Comparison of ENCODE assay signal across 10 cellular contexts in the genomic region with DNA sequence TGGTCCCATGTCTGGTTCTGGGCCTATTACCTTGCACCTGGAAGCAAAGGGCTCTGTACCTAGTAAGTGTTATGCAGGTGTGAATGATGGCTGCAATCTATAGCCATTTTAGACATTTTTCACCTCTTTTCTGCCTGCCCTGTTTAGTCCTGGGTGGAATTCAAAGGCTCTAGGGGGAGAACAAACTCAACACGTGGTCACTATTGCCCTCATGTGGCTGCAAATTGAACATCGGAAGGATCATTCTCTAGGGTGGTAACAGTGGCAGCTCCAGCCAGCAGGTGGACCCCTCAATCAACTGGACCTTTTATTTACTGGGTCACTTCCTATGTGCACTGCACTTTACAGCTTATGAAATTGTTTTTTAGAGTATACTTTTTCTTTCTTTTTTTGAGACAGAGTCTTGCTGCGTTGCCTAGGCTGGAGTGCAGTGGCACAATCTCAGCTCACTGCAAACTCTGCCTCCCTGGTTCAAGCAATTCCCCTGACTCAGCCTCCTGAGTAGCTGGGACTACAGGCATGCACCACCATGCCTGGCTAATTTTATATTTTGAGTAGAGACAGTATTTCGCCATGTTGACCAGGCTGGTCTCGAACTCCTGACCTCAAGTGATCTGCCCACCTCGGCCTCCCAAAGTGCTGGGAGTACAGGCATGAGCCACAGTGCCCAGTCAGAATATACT. TPM values are rescaled to one million over a fixed set of nuclear protein-coding genes. Genes with fewer than 3 reads are reported as not detected.
DNase-seq lines count a peak whose midpoint lies in the region; ATAC-seq and TF ChIP-seq lines count a peak whose summit lies in the region.
"Not testable (repeated sequence)": the region's sequence is repeated elsewhere in the genome, so short reads cannot be mapped to it uniquely, and the experiment has no call there.
"Had no signal": no experiment of that assay in that cellular context is flagged by ENCODE, and none has a peak within 500 bp of the region (broad histone marks: within the 10 kb centered on the region; RNA-seq: fewer than 3 reads in every experiment).

No MANE protein-coding gene starts in this region.

- not testable (repeated sequence) for H3K9me2 ChIP-seq in GM23248 (ENCODE audit: insufficient read depth)

- WGBS in GM23248 (ENCODE audit: low coverage in 1 of 2, low lambda C conversion rate in 2 of 2, missing lambda C conversion rate in 2 of 2), 2 experiments = 19 to 23% methylated on average over 6 of the region's 6 CpGs
- 59% methylated on average over 6 of the region's 6 CpGs for WGBS in esophagus muscularis mucosa
- 33% methylated on average over 6 of the region's 6 CpGs for WGBS in right lobe of liver (ENCODE audit: insufficient coverage, low coverage, low lambda C conversion rate, missing lambda C conversion rate)

- not testable (repeated sequence) for H3K27ac ChIP-seq in GM23248; esophagus muscularis mucosa (replicated peaks in 1 of 4); right lobe of liver

- H3K79me2 ChIP-seq in GM23248 (ENCODE audit: insufficient read depth) = not testable (repeated sequence)

- not testable (repeated sequence) for H3K27ac Mint-ChIP-seq in activated T-helper 17 cell treated with anti-CD3 and anti-CD28 coated beads, Interleukin-2, amount 50 U/mL, for 72 hours

- not testable (repeated sequence) for H3K27me3 Mint-ChIP-seq in activated T-helper 17 cell treated with anti-CD3 and anti-CD28 coated beads, Interleukin-2, amount 50 U/mL, for 72 hours

- intact Hi-C loops in esophagus muscularis mucosa (cut with DNase I) = not testable (repeated sequence)
- intact Hi-C loops in right lobe of liver (cut with DNase I) = loop anchor here (2.0 to 10.0 kb wide), 4 partner anchors 109 to 194 kb away; no protein-coding TSS in a partner anchor

- H4K20me1 ChIP-seq in GM23248 (ENCODE audit: insufficient read depth) = not testable (repeated sequence)

- not testable (repeated sequence) for H3K9ac ChIP-seq in GM23248

- not testable (repeated sequence) for H3K36me3 ChIP-seq in BJ (ENCODE audit: control insufficient read depth, insufficient read depth, low read length); GM23248 (ENCODE audit: low read depth); esophagus muscularis mucosa; right lobe of liver

- POLR2A ChIA-PET in BJ (lab: Charles Lee) = not testable (repeated sequence)

- DNase-seq in BJ (ENCODE audit: low read depth); esophagus muscularis mucosa (ENCODE audit: extremely low spot score): not testable (repeated sequence)
- DNase-seq in GM23248 (peak; percentile 72), NCI-H1930 (lab: John Stamatoyannopoulos, UW) (peak; percentile 53 to 69), SIG-M5 treated with dmso at 0.1 percent for 504 hours (lab: John Stamatoyannopoulos, UW; ENCODE audit: unreplicated experiment) (peak; percentile 75), right lobe of liver (peak in 2 of 3 donors; percentile 42 to 59)
- peak; percentile 40 to 46 for DNase-seq in stimulated activated CD4-positive, alpha-beta T cell treated with anti-CD3 and anti-CD28 coated beads, Interleukin-2, amount 100 ng/mL, for 24 hours

- H3K4me2 ChIP-seq in GM23248 (ENCODE audit: unreplicated experiment) = not testable (repeated sequence)

- H3K4me3 ChIP-seq in BJ (ENCODE audit: low read depth, low read length); GM23248; esophagus muscularis mucosa; right lobe of liver: not testable (repeated sequence)

- not testable (repeated sequence) for H3K36me3 Mint-ChIP-seq in activated T-helper 17 cell treated with anti-CD3 and anti-CD28 coated beads, Interleukin-2, amount 50 U/mL, for 72 hours (ENCODE audit: low read depth)

- TF ChIP-seq CTCF in BJ (IDR thresholded peaks at IDR 0.05; ENCODE audit: insufficient read depth, low read depth, low read length) (peak; percentile 59), esophagus muscularis mucosa (IDR thresholded peaks at IDR 0.05) (peak; percentile 21 to 30 (median 21)), right lobe of liver (IDR thresholded peaks at IDR 0.05) (peak; percentile 76 to 98 (median 94))

- H3K27me3 ChIP-seq in BJ (ENCODE audit: control insufficient read depth, insufficient read depth, low read length); esophagus muscularis mucosa; right lobe of liver: not testable (repeated sequence)
- peaks cover 16% of the 10 kb centered on the region for H3K27me3 ChIP-seq in GM23248 (replicated peaks; ENCODE audit: insufficient read depth)

- H3K9me3 ChIP-seq in GM23248 (ENCODE audit: low read depth); esophagus muscularis mucosa; right lobe of liver: not testable (repeated sequence)

- CTCF ChIA-PET in BJ (lab: Yijun Ruan, JAX) = interaction anchor here (0.7 to 1.2 kb wide), 9 partner anchors 9 to 1020 kb away, joined by 3 to 9 read pairs (median 3); no protein-coding TSS in a partner anchor

- in situ Hi-C loops in GM23248 (cut with MboI) = not testable (repeated sequence)

- not testable (repeated sequence) for H3F3A ChIP-seq in GM23248 (ENCODE audit: insufficient read depth)

- not testable (repeated sequence) for H2AFZ ChIP-seq in GM23248

- peak; percentile 56 for ATAC-seq in activated T-helper 17 cell treated with anti-CD3 and anti-CD28 coated beads, Interleukin-2, amount 50 U/mL, for 72 hours (replicated peaks)
- peak; percentile 93 to 99 (median 98) for ATAC-seq in right lobe of liver

- not testable (repeated sequence) for H3K4me1 ChIP-seq in GM23248 (ENCODE audit: insufficient read depth); esophagus muscularis mucosa; right lobe of liver

- not testable (repeated sequence) for TF ChIP-seq EP300 in esophagus muscularis mucosa (IDR thresholded peaks at IDR 0.05)

- H3K9me3 Mint-ChIP-seq in activated T-helper 17 cell treated with anti-CD3 and anti-CD28 coated beads, Interleukin-2, amount 50 U/mL, for 72 hours = not testable (repeated sequence)

- not testable (repeated sequence) for H3K4me3 Mint-ChIP-seq in activated T-helper 17 cell treated with anti-CD3 and anti-CD28 coated beads, Interleukin-2, amount 50 U/mL, for 72 hours

- not testable (repeated sequence) for TF ChIP-seq POLR2A in esophagus muscularis mucosa (IDR thresholded peaks at IDR 0.05; ENCODE audit: low read depth); right lobe of liver (IDR thresholded peaks at IDR 0.05)

- not testable (repeated sequence) for H3K4me1 Mint-ChIP-seq in activated T-helper 17 cell treated with anti-CD3 and anti-CD28 coated beads, Interleukin-2, amount 50 U/mL, for 72 hours

RNA-seq across cellular contexts. Expression of gene BPIFB4, which starts 16.6 kb away (rescaled TPM):
- polyA plus RNA-seq in BJ (2011; rRNA removed) = not detected in 2 replicates
- not detected in 2 replicates for polyA minus RNA-seq in BJ (2011; rRNA and poly(A)+ RNA removed)
- total RNA-seq in GM23248 (2014; rRNA removed; shearing (Covaris generic)) = not detected in 2 replicates
- polyA plus RNA-seq in GM23248 (2016; fragmentation: Nextera tagmentation; extraction: Ambion mirVana) = not detected in 2 replicates
- total RNA-seq in activated T-helper 17 cell treated with anti-CD3 and anti-CD28 coated beads, Interleukin-2, amount 50 U/mL, for 72 hours = not detected
- not detected for total RNA-seq in esophagus muscularis mucosa
- total RNA-seq in right lobe of liver = not detected
- total RNA-seq: mononuclear cell; T-helper 1 cell treated with Interleukin-12 subunit alpha and Interleukin-12 subunit beta and Interleukin-4 antibody, amounts not matched to agents 30 ng/mL and 1 ng/mL, for 36 hours had no signal

RNA-seq across cellular contexts. Expression of gene BPIFB3, which starts 42.3 kb away (rescaled TPM):
- polyA plus RNA-seq in BJ (2011; rRNA removed) (not detected in 2 replicates), GM23248 (2016; fragmentation: Nextera tagmentation; extraction: Ambion mirVana) (not detected in 2 replicates)
- polyA minus RNA-seq in BJ (2011; rRNA and poly(A)+ RNA removed) = not detected in 2 replicates
- not detected in 2 replicates for total RNA-seq in GM23248 (2014; rRNA removed; shearing (Covaris generic))
- total RNA-seq in activated T-helper 17 cell treated with anti-CD3 and anti-CD28 coated beads, Interleukin-2, amount 50 U/mL, for 72 hours = not detected
- total RNA-seq in esophagus muscularis mucosa (not detected), right lobe of liver (not detected)
- total RNA-seq: mononuclear cell; T-helper 1 cell treated with Interleukin-12 subunit alpha and Interleukin-12 subunit beta and Interleukin-4 antibody, amounts not matched to agents 30 ng/mL and 1 ng/mL, for 36 hours had no signal

Comparison
In these comparisons a context has a peak if more than half of its experiments do, and no peak if none do; other contexts are left out.
1. CTCF ChIP-seq: peak in every context shown above with its lines; median percentile 94 in right lobe of liver; 59 in BJ; 21 in esophagus muscularis mucosa.